1 cellular context compared by ENCODE assay signal in the genomic region with DNA sequence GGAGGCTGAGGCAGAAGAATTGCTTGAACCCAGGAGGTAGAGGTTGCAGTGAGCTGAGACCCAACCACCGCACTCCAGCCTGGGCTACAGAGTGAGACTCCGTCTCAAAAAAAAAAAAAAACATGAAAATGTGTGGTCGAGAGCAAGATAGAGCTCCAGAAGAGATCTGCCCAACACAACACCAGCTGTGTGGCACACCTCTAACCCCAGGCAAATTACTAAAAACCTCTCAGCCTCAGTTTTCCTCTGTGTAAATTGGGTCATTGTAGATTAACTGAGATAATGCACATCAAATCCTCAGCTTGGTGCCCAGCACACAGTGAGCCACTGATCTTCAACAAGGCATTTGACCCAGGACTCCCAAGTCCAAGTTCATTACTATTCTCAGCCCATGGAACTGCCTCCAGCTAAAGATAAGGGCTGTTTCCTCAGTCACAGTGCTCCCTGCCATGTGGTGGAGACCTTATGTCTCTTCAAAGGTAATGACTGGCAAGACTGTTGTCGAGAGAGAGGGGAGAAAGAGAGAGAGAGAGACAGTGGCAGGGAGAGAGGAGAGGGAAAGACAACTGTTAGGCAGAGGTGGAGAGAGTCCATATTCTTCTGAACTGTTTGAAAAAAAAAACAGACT.
TF ChIP-seq lines count a peak whose summit lies in the region.

No MANE protein-coding gene starts in this region.

TF ChIP-seq in HepG2, 621 proteins besides CTCF, POLR2A, EP300 and RAD21 (continues in another document):
- TF ChIP-seq MTF2 (CRISPR knock-in tag; IDR thresholded peaks at IDR 0.05; ENCODE audit: borderline replicate concordance) (no peak), SRSF4 (IDR thresholded peaks at IDR 0.05; ENCODE audit: low read depth, low read length, poor library complexity, severe bottlenecking) (no peak), RBAK (CRISPR knock-in tag; IDR thresholded peaks at IDR 0.05) (0 out of 2 replicates have a peak, but pooled peaks have one; percentile 30), ZNF234 (CRISPR knock-in tag; conservative IDR thresholded peaks at IDR 0.05) (no peak), ZNF263 (CRISPR knock-in tag; IDR thresholded peaks at IDR 0.05) (peak; percentile 85), ZNF34 (CRISPR knock-in tag; IDR thresholded peaks at IDR 0.05; ENCODE audit: borderline replicate concordance) (no peak), PHF21A (CRISPR knock-in tag; IDR thresholded peaks at IDR 0.05) (no peak), ZNF572 (CRISPR knock-in tag; IDR thresholded peaks at IDR 0.05) (no peak), ZNF879 (CRISPR knock-in tag; IDR thresholded peaks at IDR 0.05) (no peak), NR2F2 (IDR thresholded peaks at IDR 0.05; ENCODE audit: borderline replicate concordance, low read depth) (no peak), HDAC2 (CRISPR knock-in tag; IDR thresholded peaks at IDR 0.05) (no peak), MLLT10 (CRISPR knock-in tag; IDR thresholded peaks at IDR 0.05) (no peak), ZNF678 (CRISPR knock-in tag; IDR thresholded peaks at IDR 0.05) (no peak), ZNF761 (CRISPR knock-in tag; conservative IDR thresholded peaks at IDR 0.05) (no peak), FOXK1 (CRISPR knock-in tag; IDR thresholded peaks at IDR 0.05; ENCODE audit: borderline replicate concordance, low read depth) (no peak), ZNF12 (CRISPR knock-in tag; IDR thresholded peaks at IDR 0.05) (no peak), IKZF1 (IDR thresholded peaks at IDR 0.05) (no peak), HNF4A (CRISPR knock-in tag; IDR thresholded peaks at IDR 0.05) (0 out of 2 replicates have a peak, but pooled peaks have one; percentile 7), ZFP36L2 (CRISPR knock-in tag; IDR thresholded peaks at IDR 0.05) (no peak), NPAS2 (CRISPR knock-in tag; IDR thresholded peaks at IDR 0.05; ENCODE audit: borderline replicate concordance) (no peak), SP5 (CRISPR knock-in tag; IDR thresholded peaks at IDR 0.05; ENCODE audit: borderline replicate concordance, low read depth) (no peak), ZNF629 (CRISPR knock-in tag; conservative IDR thresholded peaks at IDR 0.05) (peak; percentile 65), SATB2 (CRISPR knock-in tag; IDR thresholded peaks at IDR 0.05) (no peak), STAG1 (CRISPR knock-in tag; IDR thresholded peaks at IDR 0.05) (no peak), SIN3A (IDR thresholded peaks at IDR 0.05; ENCODE audit: borderline replicate concordance, low read depth, low read length) (no peak), KDM5A (IDR thresholded peaks at IDR 0.05; ENCODE audit: borderline replicate concordance, low read length) (no peak), NFKBIZ (CRISPR knock-in tag; IDR thresholded peaks at IDR 0.05) (no peak), HDAC6 (IDR thresholded peaks at IDR 0.05; ENCODE audit: low read depth, low read length) (no peak), ZNF562 (CRISPR knock-in tag; IDR thresholded peaks at IDR 0.05; ENCODE audit: borderline replicate concordance) (no peak), GTF3A (CRISPR knock-in tag; conservative IDR thresholded peaks at IDR 0.05) (no peak)
- TF ChIP-seq, protein P1, sequence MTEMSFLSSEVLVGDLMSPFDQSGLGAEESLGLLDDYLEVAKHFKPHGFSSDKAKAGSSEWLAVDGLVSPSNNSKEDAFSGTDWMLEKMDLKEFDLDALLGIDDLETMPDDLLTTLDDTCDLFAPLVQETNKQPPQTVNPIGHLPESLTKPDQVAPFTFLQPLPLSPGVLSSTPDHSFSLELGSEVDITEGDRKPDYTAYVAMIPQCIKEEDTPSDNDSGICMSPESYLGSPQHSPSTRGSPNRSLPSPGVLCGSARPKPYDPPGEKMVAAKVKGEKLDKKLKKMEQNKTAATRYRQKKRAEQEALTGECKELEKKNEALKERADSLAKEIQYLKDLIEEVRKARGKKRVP (CRISPR knock-in tag; IDR thresholded peaks at IDR 0.05), result no peak
- TF ChIP-seq, protein P2, sequence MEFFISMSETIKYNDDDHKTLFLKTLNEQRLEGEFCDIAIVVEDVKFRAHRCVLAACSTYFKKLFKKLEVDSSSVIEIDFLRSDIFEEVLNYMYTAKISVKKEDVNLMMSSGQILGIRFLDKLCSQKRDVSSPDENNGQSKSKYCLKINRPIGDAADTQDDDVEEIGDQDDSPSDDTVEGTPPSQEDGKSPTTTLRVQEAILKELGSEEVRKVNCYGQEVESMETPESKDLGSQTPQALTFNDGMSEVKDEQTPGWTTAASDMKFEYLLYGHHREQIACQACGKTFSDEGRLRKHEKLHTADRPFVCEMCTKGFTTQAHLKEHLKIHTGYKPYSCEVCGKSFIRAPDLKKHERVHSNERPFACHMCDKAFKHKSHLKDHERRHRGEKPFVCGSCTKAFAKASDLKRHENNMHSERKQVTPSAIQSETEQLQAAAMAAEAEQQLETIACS (CRISPR knock-in tag; IDR thresholded peaks at IDR 0.05), result no peak
- TF ChIP-seq, protein P3, sequence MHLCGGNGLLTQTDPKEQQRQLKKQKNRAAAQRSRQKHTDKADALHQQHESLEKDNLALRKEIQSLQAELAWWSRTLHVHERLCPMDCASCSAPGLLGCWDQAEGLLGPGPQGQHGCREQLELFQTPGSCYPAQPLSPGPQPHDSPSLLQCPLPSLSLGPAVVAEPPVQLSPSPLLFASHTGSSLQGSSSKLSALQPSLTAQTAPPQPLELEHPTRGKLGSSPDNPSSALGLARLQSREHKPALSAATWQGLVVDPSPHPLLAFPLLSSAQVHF (CRISPR knock-in tag; IDR thresholded peaks at IDR 0.05), result no peak
- TF ChIP-seq, protein P4, sequence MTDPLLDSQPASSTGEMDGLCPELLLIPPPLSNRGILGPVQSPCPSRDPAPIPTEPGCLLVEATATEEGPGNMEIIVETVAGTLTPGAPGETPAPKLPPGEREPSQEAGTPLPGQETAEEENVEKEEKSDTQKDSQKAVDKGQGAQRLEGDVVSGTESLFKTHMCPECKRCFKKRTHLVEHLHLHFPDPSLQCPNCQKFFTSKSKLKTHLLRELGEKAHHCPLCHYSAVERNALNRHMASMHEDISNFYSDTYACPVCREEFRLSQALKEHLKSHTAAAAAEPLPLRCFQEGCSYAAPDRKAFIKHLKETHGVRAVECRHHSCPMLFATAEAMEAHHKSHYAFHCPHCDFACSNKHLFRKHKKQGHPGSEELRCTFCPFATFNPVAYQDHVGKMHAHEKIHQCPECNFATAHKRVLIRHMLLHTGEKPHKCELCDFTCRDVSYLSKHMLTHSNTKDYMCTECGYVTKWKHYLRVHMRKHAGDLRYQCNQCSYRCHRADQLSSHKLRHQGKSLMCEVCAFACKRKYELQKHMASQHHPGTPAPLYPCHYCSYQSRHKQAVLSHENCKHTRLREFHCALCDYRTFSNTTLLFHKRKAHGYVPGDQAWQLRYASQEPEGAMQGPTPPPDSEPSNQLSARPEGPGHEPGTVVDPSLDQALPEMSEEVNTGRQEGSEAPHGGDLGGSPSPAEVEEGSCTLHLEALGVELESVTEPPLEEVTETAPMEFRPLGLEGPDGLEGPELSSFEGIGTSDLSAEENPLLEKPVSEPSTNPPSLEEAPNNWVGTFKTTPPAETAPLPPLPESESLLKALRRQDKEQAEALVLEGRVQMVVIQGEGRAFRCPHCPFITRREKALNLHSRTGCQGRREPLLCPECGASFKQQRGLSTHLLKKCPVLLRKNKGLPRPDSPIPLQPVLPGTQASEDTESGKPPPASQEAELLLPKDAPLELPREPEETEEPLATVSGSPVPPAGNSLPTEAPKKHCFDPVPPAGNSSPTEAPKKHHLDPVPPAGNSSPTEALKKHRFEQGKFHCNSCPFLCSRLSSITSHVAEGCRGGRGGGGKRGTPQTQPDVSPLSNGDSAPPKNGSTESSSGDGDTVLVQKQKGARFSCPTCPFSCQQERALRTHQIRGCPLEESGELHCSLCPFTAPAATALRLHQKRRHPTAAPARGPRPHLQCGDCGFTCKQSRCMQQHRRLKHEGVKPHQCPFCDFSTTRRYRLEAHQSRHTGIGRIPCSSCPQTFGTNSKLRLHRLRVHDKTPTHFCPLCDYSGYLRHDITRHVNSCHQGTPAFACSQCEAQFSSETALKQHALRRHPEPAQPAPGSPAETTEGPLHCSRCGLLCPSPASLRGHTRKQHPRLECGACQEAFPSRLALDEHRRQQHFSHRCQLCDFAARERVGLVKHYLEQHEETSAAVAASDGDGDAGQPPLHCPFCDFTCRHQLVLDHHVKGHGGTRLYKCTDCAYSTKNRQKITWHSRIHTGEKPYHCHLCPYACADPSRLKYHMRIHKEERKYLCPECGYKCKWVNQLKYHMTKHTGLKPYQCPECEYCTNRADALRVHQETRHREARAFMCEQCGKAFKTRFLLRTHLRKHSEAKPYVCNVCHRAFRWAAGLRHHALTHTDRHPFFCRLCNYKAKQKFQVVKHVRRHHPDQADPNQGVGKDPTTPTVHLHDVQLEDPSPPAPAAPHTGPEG (CRISPR knock-in tag; IDR thresholded peaks at IDR 0.05), result no peak
- TF ChIP-seq, protein P5, sequence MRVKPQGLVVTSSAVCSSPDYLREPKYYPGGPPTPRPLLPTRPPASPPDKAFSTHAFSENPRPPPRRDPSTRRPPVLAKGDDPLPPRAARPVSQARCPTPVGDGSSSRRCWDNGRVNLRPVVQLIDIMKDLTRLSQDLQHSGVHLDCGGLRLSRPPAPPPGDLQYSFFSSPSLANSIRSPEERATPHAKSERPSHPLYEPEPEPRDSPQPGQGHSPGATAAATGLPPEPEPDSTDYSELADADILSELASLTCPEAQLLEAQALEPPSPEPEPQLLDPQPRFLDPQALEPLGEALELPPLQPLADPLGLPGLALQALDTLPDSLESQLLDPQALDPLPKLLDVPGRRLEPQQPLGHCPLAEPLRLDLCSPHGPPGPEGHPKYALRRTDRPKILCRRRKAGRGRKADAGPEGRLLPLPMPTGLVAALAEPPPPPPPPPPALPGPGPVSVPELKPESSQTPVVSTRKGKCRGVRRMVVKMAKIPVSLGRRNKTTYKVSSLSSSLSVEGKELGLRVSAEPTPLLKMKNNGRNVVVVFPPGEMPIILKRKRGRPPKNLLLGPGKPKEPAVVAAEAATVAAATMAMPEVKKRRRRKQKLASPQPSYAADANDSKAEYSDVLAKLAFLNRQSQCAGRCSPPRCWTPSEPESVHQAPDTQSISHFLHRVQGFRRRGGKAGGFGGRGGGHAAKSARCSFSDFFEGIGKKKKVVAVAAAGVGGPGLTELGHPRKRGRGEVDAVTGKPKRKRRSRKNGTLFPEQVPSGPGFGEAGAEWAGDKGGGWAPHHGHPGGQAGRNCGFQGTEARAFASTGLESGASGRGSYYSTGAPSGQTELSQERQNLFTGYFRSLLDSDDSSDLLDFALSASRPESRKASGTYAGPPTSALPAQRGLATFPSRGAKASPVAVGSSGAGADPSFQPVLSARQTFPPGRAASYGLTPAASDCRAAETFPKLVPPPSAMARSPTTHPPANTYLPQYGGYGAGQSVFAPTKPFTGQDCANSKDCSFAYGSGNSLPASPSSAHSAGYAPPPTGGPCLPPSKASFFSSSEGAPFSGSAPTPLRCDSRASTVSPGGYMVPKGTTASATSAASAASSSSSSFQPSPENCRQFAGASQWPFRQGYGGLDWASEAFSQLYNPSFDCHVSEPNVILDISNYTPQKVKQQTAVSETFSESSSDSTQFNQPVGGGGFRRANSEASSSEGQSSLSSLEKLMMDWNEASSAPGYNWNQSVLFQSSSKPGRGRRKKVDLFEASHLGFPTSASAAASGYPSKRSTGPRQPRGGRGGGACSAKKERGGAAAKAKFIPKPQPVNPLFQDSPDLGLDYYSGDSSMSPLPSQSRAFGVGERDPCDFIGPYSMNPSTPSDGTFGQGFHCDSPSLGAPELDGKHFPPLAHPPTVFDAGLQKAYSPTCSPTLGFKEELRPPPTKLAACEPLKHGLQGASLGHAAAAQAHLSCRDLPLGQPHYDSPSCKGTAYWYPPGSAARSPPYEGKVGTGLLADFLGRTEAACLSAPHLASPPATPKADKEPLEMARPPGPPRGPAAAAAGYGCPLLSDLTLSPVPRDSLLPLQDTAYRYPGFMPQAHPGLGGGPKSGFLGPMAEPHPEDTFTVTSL (CRISPR knock-in tag; IDR thresholded peaks at IDR 0.05; ENCODE audit: borderline replicate concordance), result no peak
- TF ChIP-seq, protein P6, sequence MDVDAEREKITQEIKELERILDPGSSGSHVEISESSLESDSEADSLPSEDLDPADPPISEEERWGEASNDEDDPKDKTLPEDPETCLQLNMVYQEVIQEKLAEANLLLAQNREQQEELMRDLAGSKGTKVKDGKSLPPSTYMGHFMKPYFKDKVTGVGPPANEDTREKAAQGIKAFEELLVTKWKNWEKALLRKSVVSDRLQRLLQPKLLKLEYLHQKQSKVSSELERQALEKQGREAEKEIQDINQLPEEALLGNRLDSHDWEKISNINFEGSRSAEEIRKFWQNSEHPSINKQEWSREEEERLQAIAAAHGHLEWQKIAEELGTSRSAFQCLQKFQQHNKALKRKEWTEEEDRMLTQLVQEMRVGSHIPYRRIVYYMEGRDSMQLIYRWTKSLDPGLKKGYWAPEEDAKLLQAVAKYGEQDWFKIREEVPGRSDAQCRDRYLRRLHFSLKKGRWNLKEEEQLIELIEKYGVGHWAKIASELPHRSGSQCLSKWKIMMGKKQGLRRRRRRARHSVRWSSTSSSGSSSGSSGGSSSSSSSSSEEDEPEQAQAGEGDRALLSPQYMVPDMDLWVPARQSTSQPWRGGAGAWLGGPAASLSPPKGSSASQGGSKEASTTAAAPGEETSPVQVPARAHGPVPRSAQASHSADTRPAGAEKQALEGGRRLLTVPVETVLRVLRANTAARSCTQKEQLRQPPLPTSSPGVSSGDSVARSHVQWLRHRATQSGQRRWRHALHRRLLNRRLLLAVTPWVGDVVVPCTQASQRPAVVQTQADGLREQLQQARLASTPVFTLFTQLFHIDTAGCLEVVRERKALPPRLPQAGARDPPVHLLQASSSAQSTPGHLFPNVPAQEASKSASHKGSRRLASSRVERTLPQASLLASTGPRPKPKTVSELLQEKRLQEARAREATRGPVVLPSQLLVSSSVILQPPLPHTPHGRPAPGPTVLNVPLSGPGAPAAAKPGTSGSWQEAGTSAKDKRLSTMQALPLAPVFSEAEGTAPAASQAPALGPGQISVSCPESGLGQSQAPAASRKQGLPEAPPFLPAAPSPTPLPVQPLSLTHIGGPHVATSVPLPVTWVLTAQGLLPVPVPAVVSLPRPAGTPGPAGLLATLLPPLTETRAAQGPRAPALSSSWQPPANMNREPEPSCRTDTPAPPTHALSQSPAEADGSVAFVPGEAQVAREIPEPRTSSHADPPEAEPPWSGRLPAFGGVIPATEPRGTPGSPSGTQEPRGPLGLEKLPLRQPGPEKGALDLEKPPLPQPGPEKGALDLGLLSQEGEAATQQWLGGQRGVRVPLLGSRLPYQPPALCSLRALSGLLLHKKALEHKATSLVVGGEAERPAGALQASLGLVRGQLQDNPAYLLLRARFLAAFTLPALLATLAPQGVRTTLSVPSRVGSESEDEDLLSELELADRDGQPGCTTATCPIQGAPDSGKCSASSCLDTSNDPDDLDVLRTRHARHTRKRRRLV (CRISPR knock-in tag; IDR thresholded peaks at IDR 0.05), result no peak
- TF ChIP-seq, protein P7, sequence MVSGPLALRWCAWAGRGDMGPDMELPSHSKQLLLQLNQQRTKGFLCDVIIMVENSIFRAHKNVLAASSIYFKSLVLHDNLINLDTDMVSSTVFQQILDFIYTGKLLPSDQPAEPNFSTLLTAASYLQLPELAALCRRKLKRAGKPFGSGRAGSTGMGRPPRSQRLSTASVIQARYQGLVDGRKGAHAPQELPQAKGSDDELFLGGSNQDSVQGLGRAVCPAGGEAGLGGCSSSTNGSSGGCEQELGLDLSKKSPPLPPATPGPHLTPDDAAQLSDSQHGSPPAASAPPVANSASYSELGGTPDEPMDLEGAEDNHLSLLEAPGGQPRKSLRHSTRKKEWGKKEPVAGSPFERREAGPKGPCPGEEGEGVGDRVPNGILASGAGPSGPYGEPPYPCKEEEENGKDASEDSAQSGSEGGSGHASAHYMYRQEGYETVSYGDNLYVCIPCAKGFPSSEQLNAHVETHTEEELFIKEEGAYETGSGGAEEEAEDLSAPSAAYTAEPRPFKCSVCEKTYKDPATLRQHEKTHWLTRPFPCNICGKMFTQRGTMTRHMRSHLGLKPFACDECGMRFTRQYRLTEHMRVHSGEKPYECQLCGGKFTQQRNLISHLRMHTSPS (CRISPR knock-in tag; IDR thresholded peaks at IDR 0.05; ENCODE audit: low read depth), result no peak
- TF ChIP-seq, protein P8, sequence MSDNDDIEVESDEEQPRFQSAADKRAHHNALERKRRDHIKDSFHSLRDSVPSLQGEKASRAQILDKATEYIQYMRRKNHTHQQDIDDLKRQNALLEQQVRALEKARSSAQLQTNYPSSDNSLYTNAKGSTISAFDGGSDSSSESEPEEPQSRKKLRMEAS (IDR thresholded peaks at IDR 0.05), result 0 out of 2 replicates have a peak, but pooled peaks have one; percentile 18
